In the genomic region with DNA sequence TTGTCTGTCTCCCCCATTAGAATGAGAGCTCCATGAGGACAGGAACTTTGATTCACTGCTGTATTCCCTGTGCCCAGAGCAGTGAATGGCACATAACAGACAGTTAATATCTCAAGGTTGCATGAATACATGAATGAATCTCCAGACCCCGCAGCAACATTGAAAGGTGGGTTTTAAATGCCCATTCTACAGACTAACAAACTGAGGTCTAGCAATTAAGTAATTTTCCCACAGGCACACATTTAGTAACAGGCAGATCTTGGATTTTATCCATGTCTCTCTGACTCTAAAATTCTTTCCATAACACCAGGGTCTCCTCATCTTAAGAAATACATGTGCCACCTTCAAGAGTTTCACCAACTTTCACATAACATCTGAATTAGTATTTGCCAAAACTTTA, we compare ENCODE assay signal across 39 cellular contexts.
"Had no signal": no experiment of that assay in that cellular context is flagged by ENCODE, and none has a peak within 500 bp of the region (broad histone marks: within the 10 kb centered on the region; RNA-seq: fewer than 3 reads in every experiment).

No MANE protein-coding gene starts in this region.

- H3K36me3 ChIP-seq: adrenal gland, ascending aorta, brain microvascular endothelial cell, breast epithelium, cardiac muscle cell had no signal

- FAIRE-seq: astrocyte, bronchial epithelial cell had no signal

- ATAC-seq: activated naive CD4-positive, alpha-beta T cell treated with anti-CD3 and anti-CD28 coated beads, Interleukin-2, amount 50 U/mL, for 72 hours; activated naive CD8-positive, alpha-beta T cell treated with anti-CD3 and anti-CD28 coated beads, Interleukin-2, amount 50 U/mL, for 24 hours; activated T-cell treated with anti-CD3 and anti-CD28 coated beads, Interleukin-2, amount 50 U/mL, for 4 hours; activated T-cell treated with anti-CD3 and anti-CD28 coated beads, Interleukin-2, amount 50 U/mL, for 72 hours; activated T-helper 17 cell treated with anti-CD3 and anti-CD28 coated beads, Interleukin-2, amount 50 U/mL, for 72 hours; body of pancreas had no signal

- H3K27me3 Mint-ChIP-seq: activated naive CD4-positive, alpha-beta T cell treated with anti-CD3 and anti-CD28 coated beads, Interleukin-2, amount 10 ng/mL, durations not matched to agents 7 days and 5 days; activated naive CD4-positive, alpha-beta T cell treated with anti-CD3 and anti-CD28 coated beads, Interleukin-2, amount 50 U/mL, for 24 hours; activated naive CD8-positive, alpha-beta T cell; activated naive CD8-positive, alpha-beta T cell treated with anti-CD3 and anti-CD28 coated beads for 36 hours; activated naive CD8-positive, alpha-beta T cell treated with anti-CD3 and anti-CD28 coated beads, Interleukin-2, amount 10 ng/mL, durations not matched to agents 7 days and 5 days; activated naive CD8-positive, alpha-beta T cell treated with anti-CD3 and anti-CD28 coated beads, Interleukin-2, amount 50 U/mL, for 24 hours; activated T-cell treated with anti-CD3 and anti-CD28 coated beads, Interleukin-2, amount 50 U/mL, for 24 hours; activated T-helper 17 cell treated with anti-CD3 and anti-CD28 coated beads, Interleukin-2, amount 50 U/mL, for 72 hours; central memory CD8-positive, alpha-beta T cell had no signal

- H3K4me1 ChIP-seq: body of pancreas, breast epithelium had no signal

- H3K4me1 Mint-ChIP-seq: activated naive CD4-positive, alpha-beta T cell treated with anti-CD3 and anti-CD28 coated beads, Interleukin-2, amount 50 U/mL, for 24 hours; activated naive CD8-positive, alpha-beta T cell treated with anti-CD3 and anti-CD28 coated beads for 36 hours; activated naive CD8-positive, alpha-beta T cell treated with anti-CD3 and anti-CD28 coated beads, Interleukin-2, amount 50 U/mL, for 24 hours; activated T-helper 17 cell treated with anti-CD3 and anti-CD28 coated beads, Interleukin-2, amount 50 U/mL, for 72 hours; central memory CD8-positive, alpha-beta T cell had no signal

- H3K27me3 ChIP-seq: adrenal gland, ascending aorta, body of pancreas, brain microvascular endothelial cell, breast epithelium, cardiac muscle cell had no signal

- H3K9me3 Mint-ChIP-seq: activated naive CD4-positive, alpha-beta T cell treated with anti-CD3 and anti-CD28 coated beads for 36 hours; activated naive CD4-positive, alpha-beta T cell treated with anti-CD3 and anti-CD28 coated beads, Interleukin-2, amount 10 ng/mL, durations not matched to agents 7 days and 5 days; activated naive CD4-positive, alpha-beta T cell treated with anti-CD3 and anti-CD28 coated beads, Interleukin-2, amount 50 U/mL, for 24 hours; activated naive CD4-positive, alpha-beta T cell treated with anti-CD3 and anti-CD28 coated beads, Interleukin-2, amount 50 U/mL, for 72 hours; activated naive CD8-positive, alpha-beta T cell treated with anti-CD3 and anti-CD28 coated beads for 36 hours; activated naive CD8-positive, alpha-beta T cell treated with anti-CD3 and anti-CD28 coated beads, Interleukin-2, amount 10 ng/mL, durations not matched to agents 7 days and 5 days; activated naive CD8-positive, alpha-beta T cell treated with anti-CD3 and anti-CD28 coated beads, Interleukin-2, amount 50 U/mL, for 24 hours; activated T-cell treated with anti-CD3 and anti-CD28 coated beads, Interleukin-2, amount 50 U/mL, for 24 hours; activated T-cell treated with anti-CD3 and anti-CD28 coated beads, Interleukin-2, amount 50 U/mL, for 4 hours; activated T-helper 1 cell treated with anti-CD3 and anti-CD28 coated beads, Interleukin-12 subunit alpha, Interleukin-12 subunit beta, Interleukin-2, Interleukin-4 antibody, amounts not matched to agents 30 ng/mL and 10 ng/mL and 1 ng/mL, durations not matched to agents 14 hours and 24 hours and 36 hours; activated T-helper 17 cell treated with anti-CD3 and anti-CD28 coated beads, Interleukin-2, amount 50 U/mL, for 72 hours; activated T-helper 2 cell treated with anti-CD3 and anti-CD28 coated beads, Interferon-gamma antibody, Interleukin-2, Interleukin-4, amounts not matched to agents 10 μg/mL and 5 μg/mL and 100 μg/mL, durations not matched to agents 14 hours and 24 hours and 36 hours; central memory CD8-positive, alpha-beta T cell had no signal

- H3K4me3 ChIP-seq: adrenal gland, ascending aorta, body of pancreas, breast epithelium, cardiac muscle cell had no signal

- H3K9me3 ChIP-seq: adrenal gland, ascending aorta, body of pancreas, breast epithelium had no signal

- H3K4me3 Mint-ChIP-seq: activated naive CD4-positive, alpha-beta T cell treated with anti-CD3 and anti-CD28 coated beads for 36 hours; activated naive CD4-positive, alpha-beta T cell treated with anti-CD3 and anti-CD28 coated beads, Interleukin-2, amount 10 ng/mL, durations not matched to agents 7 days and 5 days; activated naive CD4-positive, alpha-beta T cell treated with anti-CD3 and anti-CD28 coated beads, Interleukin-2, amount 50 U/mL, for 24 hours; activated naive CD8-positive, alpha-beta T cell; activated naive CD8-positive, alpha-beta T cell treated with anti-CD3 and anti-CD28 coated beads for 36 hours; activated naive CD8-positive, alpha-beta T cell treated with anti-CD3 and anti-CD28 coated beads, Interleukin-2, amount 10 ng/mL, durations not matched to agents 7 days and 5 days; activated naive CD8-positive, alpha-beta T cell treated with anti-CD3 and anti-CD28 coated beads, Interleukin-2, amount 50 U/mL, for 24 hours; activated T-cell treated with anti-CD3 and anti-CD28 coated beads, Interleukin-2, amount 50 U/mL, for 24 hours; activated T-cell treated with anti-CD3 and anti-CD28 coated beads, Interleukin-2, amount 50 U/mL, for 4 hours; activated T-cell treated with anti-CD3 and anti-CD28 coated beads, Interleukin-2, amount 50 U/mL, for 72 hours; activated T-helper 1 cell treated with anti-CD3 and anti-CD28 coated beads, Interleukin-12 subunit alpha, Interleukin-12 subunit beta, Interleukin-2, Interleukin-4 antibody, amounts not matched to agents 30 ng/mL and 10 ng/mL and 1 ng/mL, durations not matched to agents 14 hours and 24 hours and 36 hours; activated T-helper 17 cell treated with anti-CD3 and anti-CD28 coated beads, Interleukin-2, amount 50 U/mL, for 72 hours; central memory CD8-positive, alpha-beta T cell had no signal

- H3K27ac Mint-ChIP-seq: activated naive CD4-positive, alpha-beta T cell treated with anti-CD3 and anti-CD28 coated beads for 36 hours; activated naive CD4-positive, alpha-beta T cell treated with anti-CD3 and anti-CD28 coated beads, Interleukin-2, amount 10 ng/mL, durations not matched to agents 7 days and 5 days; activated naive CD4-positive, alpha-beta T cell treated with anti-CD3 and anti-CD28 coated beads, Interleukin-2, amount 50 U/mL, for 24 hours; activated naive CD4-positive, alpha-beta T cell treated with anti-CD3 and anti-CD28 coated beads, Interleukin-2, amount 50 U/mL, for 72 hours; activated naive CD8-positive, alpha-beta T cell; activated naive CD8-positive, alpha-beta T cell treated with anti-CD3 and anti-CD28 coated beads for 36 hours; activated naive CD8-positive, alpha-beta T cell treated with anti-CD3 and anti-CD28 coated beads, Interleukin-2, amount 10 ng/mL, durations not matched to agents 7 days and 5 days; activated naive CD8-positive, alpha-beta T cell treated with anti-CD3 and anti-CD28 coated beads, Interleukin-2, amount 50 U/mL, for 24 hours; activated T-cell treated with anti-CD3 and anti-CD28 coated beads, Interleukin-2, amount 50 U/mL, for 24 hours; activated T-cell treated with anti-CD3 and anti-CD28 coated beads, Interleukin-2, amount 50 U/mL, for 72 hours; activated T-helper 1 cell treated with anti-CD3 and anti-CD28 coated beads, Interleukin-12 subunit alpha, Interleukin-12 subunit beta, Interleukin-2, Interleukin-4 antibody, amounts not matched to agents 30 ng/mL and 10 ng/mL and 1 ng/mL, durations not matched to agents 14 hours and 24 hours and 36 hours; activated T-helper 17 cell treated with anti-CD3 and anti-CD28 coated beads, Interleukin-2, amount 50 U/mL, for 72 hours; activated T-helper 2 cell treated with anti-CD3 and anti-CD28 coated beads, Interferon-gamma antibody, Interleukin-2, Interleukin-4, amounts not matched to agents 10 μg/mL and 5 μg/mL and 100 μg/mL, durations not matched to agents 14 hours and 24 hours and 36 hours had no signal

- H3K36me3 Mint-ChIP-seq: activated naive CD4-positive, alpha-beta T cell treated with anti-CD3 and anti-CD28 coated beads, Interleukin-2, amount 10 ng/mL, durations not matched to agents 7 days and 5 days; activated naive CD4-positive, alpha-beta T cell treated with anti-CD3 and anti-CD28 coated beads, Interleukin-2, amount 50 U/mL, for 24 hours; activated naive CD4-positive, alpha-beta T cell treated with anti-CD3 and anti-CD28 coated beads, Interleukin-2, amount 50 U/mL, for 72 hours; activated naive CD8-positive, alpha-beta T cell; activated naive CD8-positive, alpha-beta T cell treated with anti-CD3 and anti-CD28 coated beads, Interleukin-2, amount 10 ng/mL, durations not matched to agents 7 days and 5 days; brain had no signal

- H3K27ac ChIP-seq: adrenal gland, ascending aorta, body of pancreas, brain microvascular endothelial cell, breast epithelium, cardiac muscle cell had no signal

- DNase-seq: activated effector memory CD4-positive, alpha-beta T cell treated with anti-CD3 and anti-CD28 coated beads, Interleukin-2, amount 50 U/mL, for 16 hours; activated effector memory CD4-positive, alpha-beta T cell treated with Interleukin-2 at 50 U/mL for 16 hours; activated gamma-delta T cell; activated gamma-delta T cell treated with Interleukin-2 at 50 U/mL for 16 hours; activated naive CD4-positive, alpha-beta T cell; activated naive CD4-positive, alpha-beta T cell treated with anti-CD3 and anti-CD28 coated beads for 36 hours; activated naive CD4-positive, alpha-beta T cell treated with anti-CD3 and anti-CD28 coated beads, Interleukin-2, amount 10 ng/mL, durations not matched to agents 7 days and 5 days; activated naive CD4-positive, alpha-beta T cell treated with anti-CD3 and anti-CD28 coated beads, Interleukin-2, amount 50 U/mL, for 16 hours; activated naive CD4-positive, alpha-beta T cell treated with Interleukin-2 at 50 U/mL for 16 hours; activated naive CD8-positive, alpha-beta T cell treated with anti-CD3 and anti-CD28 coated beads for 36 hours; activated naive CD8-positive, alpha-beta T cell treated with anti-CD3 and anti-CD28 coated beads, Interleukin-2, amount 10 ng/mL, durations not matched to agents 7 days and 5 days; activated naive CD8-positive, alpha-beta T cell treated with anti-CD3 and anti-CD28 coated beads, Interleukin-2, amount 50 U/mL, for 24 hours; activated T-cell treated with anti-CD3 and anti-CD28 coated beads, Interleukin-2, amount 50 U/mL, for 1 hour; activated T-cell treated with anti-CD3 and anti-CD28 coated beads, Interleukin-2, amount 50 U/mL, for 24 hours; activated T-cell treated with anti-CD3 and anti-CD28 coated beads, Interleukin-2, amount 50 U/mL, for 4 hours; activated T-cell treated with anti-CD3 and anti-CD28 coated beads, Interleukin-2, amount 50 U/mL, for 48 hours; activated T-cell treated with anti-CD3 and anti-CD28 coated beads, Interleukin-2, amount 50 U/mL, for 72 hours; adrenal gland; amniotic stem cell; amygdala; aorta; body of pancreas; brain microvascular endothelial cell; caudate nucleus; central memory CD4-positive, alpha-beta T cell; cerebellar nuclear complex had no signal
